In the genomic region with DNA sequence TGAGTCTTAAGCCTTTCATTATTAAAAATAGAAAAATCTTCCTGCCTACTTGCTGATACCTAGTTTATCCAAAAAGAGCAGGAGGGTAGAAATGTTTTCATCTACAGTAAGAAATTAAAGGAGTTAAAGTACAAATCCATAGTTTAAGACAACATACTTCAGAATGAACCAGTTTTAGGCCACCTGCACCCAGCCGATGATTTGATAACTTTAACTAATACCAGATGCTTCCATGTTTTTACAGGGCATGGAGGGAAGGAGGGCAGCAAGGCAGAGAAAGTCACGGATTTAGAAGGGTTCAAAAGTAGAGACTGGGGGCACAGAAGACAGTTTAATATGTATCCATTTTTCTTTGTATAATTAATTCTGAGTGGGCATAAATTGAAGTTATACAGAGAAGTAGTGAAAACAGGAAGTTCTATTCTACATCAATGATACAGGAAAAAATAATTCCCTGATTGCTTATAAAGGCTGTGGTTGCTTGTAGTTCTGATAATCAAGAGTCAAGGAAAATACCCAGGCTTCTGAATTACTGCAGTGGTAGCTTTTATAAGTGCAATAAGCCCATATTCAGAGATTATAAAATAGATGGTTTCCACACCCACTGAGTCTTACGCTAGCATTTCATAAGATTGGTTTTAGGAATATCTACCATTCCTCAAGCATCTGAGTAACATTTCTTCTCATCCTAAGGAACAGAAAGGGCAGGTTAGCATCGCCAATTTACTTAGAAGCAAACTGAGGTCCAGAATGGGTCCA, we compare ENCODE assay signal across 20 cellular contexts.
"Had no signal": no experiment of that assay in that cellular context is flagged by ENCODE, and none has a peak within 500 bp of the region (broad histone marks: within the 10 kb centered on the region; RNA-seq: fewer than 3 reads in every experiment).

No MANE protein-coding gene starts in this region.

- H2AFZ ChIP-seq: neural progenitor cell had no signal

- H3K4me3 ChIP-seq: left lung, neural progenitor cell, ovary, psoas muscle, sigmoid colon, testis, tibial artery had no signal

- H3K36me3 ChIP-seq: left lung, neural progenitor cell, ovary, sigmoid colon, tibial artery had no signal

- H3K27ac ChIP-seq: left lung, neural progenitor cell, ovary, psoas muscle, sigmoid colon, testis, tibial artery had no signal

- ATAC-seq: effector memory CD8-positive, alpha-beta T cell; left lung; naive thymus-derived CD4-positive, alpha-beta T cell; psoas muscle; right cardiac atrium; stimulated activated memory B cell treated with anti-CD40 and anti-IgM and Interleukin-4, amounts not matched to agents 10 μg/mL and 1 μg/mL and 100 μg/mL, for 72 hours; stimulated activated naive CD8-positive, alpha-beta T cell treated with anti-CD3 and anti-CD28 coated beads, Interleukin-15, Interleukin-2, amounts not matched to agents 100 U/mL and 50 U/mL, for 24 hours had no signal

- H3K4me2 ChIP-seq: neural progenitor cell had no signal

- DNase-seq: cortex of kidney; effector memory CD8-positive, alpha-beta T cell; head of caudate nucleus; kidney; left lung; mesenchymal stem cell; naive thymus-derived CD4-positive, alpha-beta T cell; nucleus accumbens; ovary; posterior cingulate gyrus; psoas muscle; right cardiac atrium; sigmoid colon; stimulated activated CD4-positive, alpha-beta T cell treated with anti-CD3 and anti-CD28 coated beads, Interleukin-4, amount 100 ng/mL, for 4 hours; stimulated activated naive CD8-positive, alpha-beta T cell treated with anti-CD3 and anti-CD28 coated beads, Interleukin-15, Interleukin-2, amounts not matched to agents 100 U/mL and 50 U/mL, for 24 hours; substantia nigra; testis; tibial artery had no signal

- H3K27me3 ChIP-seq: left lung, neural progenitor cell, ovary, sigmoid colon, testis, tibial artery had no signal

- H3K9me3 ChIP-seq: ovary, sigmoid colon, testis had no signal

- H3K9ac ChIP-seq: neural progenitor cell had no signal

- H3K4me1 ChIP-seq: neural progenitor cell, psoas muscle, testis had no signal
